Comparison of ENCODE assay signal across 25 cellular contexts in the genomic region with DNA sequence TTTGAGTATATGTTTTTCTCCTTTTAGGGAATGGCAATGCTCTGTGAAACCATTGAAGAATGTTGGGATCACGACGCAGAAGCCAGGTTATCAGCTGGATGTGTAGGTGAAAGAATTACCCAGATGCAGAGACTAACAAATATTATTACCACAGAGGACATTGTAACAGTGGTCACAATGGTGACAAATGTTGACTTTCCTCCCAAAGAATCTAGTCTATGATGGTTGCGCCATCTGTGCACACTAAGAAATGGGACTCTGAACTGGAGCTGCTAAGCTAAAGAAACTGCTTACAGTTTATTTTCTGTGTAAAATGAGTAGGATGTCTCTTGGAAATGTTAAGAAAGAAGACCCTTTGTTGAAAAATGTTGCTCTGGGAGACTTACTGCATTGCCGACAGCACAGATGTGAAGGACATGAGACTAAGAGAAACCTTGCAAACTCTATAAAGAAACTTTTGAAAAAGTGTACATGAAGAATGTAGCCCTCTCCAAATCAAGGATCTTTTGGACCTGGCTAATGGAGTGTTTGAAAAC.
DNase-seq lines count a peak whose midpoint lies in the region; ATAC-seq, FAIRE-seq and TF ChIP-seq lines count a peak whose summit lies in the region.
"Had no signal": no experiment of that assay in that cellular context is flagged by ENCODE, and none has a peak within 500 bp of the region (broad histone marks: within the 10 kb centered on the region; RNA-seq: fewer than 3 reads in every experiment).

No MANE protein-coding gene starts in this region.

- H3K4me3 Mint-ChIP-seq in MCF 10A (ENCODE audit: unreplicated experiment) (no peak overlapping the region), brain (no peak overlapping the region)
- H3K4me3 Mint-ChIP-seq: B cell, CD14-positive monocyte, H9, IgD-negative memory B cell had no signal

- no peaks in the 10 kb centered on the region for H3K27me3 ChIP-seq in breast epithelium
- H3K27me3 ChIP-seq in right lobe of liver = no peaks in the 10 kb centered on the region

- H3K27ac Mint-ChIP-seq in MCF 10A (ENCODE audit: low read depth, unreplicated experiment) (no peak overlapping the region), brain (peak overlapping the region in 3 of 5 experiments; percentile 39 to 58 (median 58))
- H3K27ac Mint-ChIP-seq: B cell, CD14-positive monocyte, H9 had no signal

- H3K9me3 ChIP-seq in breast epithelium (no peaks in the 10 kb centered on the region), right lobe of liver (no peaks in the 10 kb centered on the region)

- whole genome bisulfite sequencing in right lobe of liver (ENCODE audit: insufficient coverage, low coverage, low lambda C conversion rate, missing lambda C conversion rate) = 31% methylated on average over 4 of the region's 4 CpGs

- no peaks in the 10 kb centered on the region for H3K36me3 ChIP-seq in breast epithelium
- no peaks in the 10 kb centered on the region for H3K36me3 ChIP-seq in right lobe of liver

- H3K27ac ChIP-seq in breast epithelium = no peak overlapping the region
- peak overlapping the region in 1 of 3 donors; percentile 48 for H3K27ac ChIP-seq in right lobe of liver
- H3K27ac ChIP-seq: GM23248, PC-9, RWPE1 had no signal

- H3K36me3 Mint-ChIP-seq in MCF 10A (ENCODE audit: insufficient read depth, unreplicated experiment) (peaks cover 34% of the 10 kb centered on the region), brain (peaks cover 76% of the 10 kb centered on the region)
- H3K36me3 Mint-ChIP-seq: IgD-negative memory B cell had no signal

- TF ChIP-seq CTCF in MCF 10A (IDR thresholded peaks at IDR 0.05; ENCODE audit: unreplicated experiment) (no peak), breast epithelium (IDR thresholded peaks at IDR 0.05) (no peak), brain (conservative IDR thresholded peaks at IDR 0.05) (no peak), right lobe of liver (IDR thresholded peaks at IDR 0.05) (no peak)

- H3K9me3 Mint-ChIP-seq in MCF 10A (ENCODE audit: unreplicated experiment) (no peaks in the 10 kb centered on the region), brain (no peaks in the 10 kb centered on the region)
- H3K9me3 Mint-ChIP-seq: CD14-positive monocyte, H9, IgD-negative memory B cell had no signal

- TSS peak; percentile 28 for BruUV-seq in MCF 10A (replicated peaks; lab: Mats Ljungman, UMichigan)

- H3K4me1 ChIP-seq in breast epithelium (no peaks in the 10 kb centered on the region), right lobe of liver (peaks cover 0 to 16% (median 5%) of the 10 kb centered on the region in 4 donors)

- FAIRE-seq in RCC 7860 (lab: Jason Lieb, UNC) = no peak
- FAIRE-seq: A204.1 had no signal

- CTCF ChIA-PET in MCF 10A (lab: Yijun Ruan, JAX) = interaction anchor here (0.6 kb wide), 1 partner anchor 805 kb away, joined by 3 read pairs; no protein-coding TSS in a partner anchor

- H3K4me3 ChIP-seq in breast epithelium (no peak overlapping the region), right lobe of liver (no peak overlapping the region)
- H3K4me3 ChIP-seq: GM23248, PC-9, SK-N-MC had no signal

- H3K4me1 Mint-ChIP-seq in MCF 10A (ENCODE audit: insufficient read depth, unreplicated experiment) (no peaks in the 10 kb centered on the region), brain (peaks cover 35% of the 10 kb centered on the region)
- H3K4me1 Mint-ChIP-seq: B cell, CD14-positive monocyte, H9, IgD-negative memory B cell had no signal

- DNase-seq in MCF 10A (ENCODE audit: unreplicated experiment) (no peak), breast epithelium (ENCODE audit: low spot score in 2 of 2) (no peak), right lobe of liver (peak in 1 of 3 donors; percentile 49), RCC 7860 (ENCODE audit: low spot score) (no peak), T-helper 1 cell (no peak)
- DNase-seq: DMS79, GM23248, H9, NCI-H1436, NCI-H187 treated with DMSO at 0.1 percent for 48 hours, NCI-H2107, NCI-H2227 treated with DMSO at 0.1 percent for 48 hours, NCI-H510A, NCI-H748 treated with DMSO at 0.1 percent for 48 hours, PC-9, SHP77 treated with DMSO at 0.1 percent for 48 hours had no signal

- TF ChIP-seq POLR2A in breast epithelium (IDR thresholded peaks at IDR 0.05) (no peak), right lobe of liver (IDR thresholded peaks at IDR 0.05) (no peak)

- H3K27me3 Mint-ChIP-seq in MCF 10A (ENCODE audit: insufficient read depth, unreplicated experiment) (no peaks in the 10 kb centered on the region), brain (no peaks in the 10 kb centered on the region)
- H3K27me3 Mint-ChIP-seq: B cell, IgD-negative memory B cell had no signal

- ATAC-seq in right lobe of liver (peak; percentile 96 to 98 (median 96)), HG03469 (IDR thresholded peaks at IDR 0.05; ENCODE audit: unreplicated experiment) (no peak), GM18519 (IDR thresholded peaks at IDR 0.05; ENCODE audit: low FRiP score, unreplicated experiment) (no peak)

- intact Hi-C loops in MCF 10A (cut with micrococcal nuclease) (no loop called here), breast epithelium (cut with DNase I; ENCODE audit: low total_unique reads) (no loop called here), right lobe of liver (cut with DNase I) (no loop called here)

- POLR2A ChIA-PET in MCF 10A (lab: Yijun Ruan, JAX) = no interaction called here

Comparison
In these comparisons a context has a peak if more than half of its experiments do, and no peak if none do; other contexts are left out.
1. ATAC-seq: peak in right lobe of liver (4 of 4); none in HG03469 (single experiment) and GM18519 (single experiment).